ENCODE assay signal across 18 cellular contexts in the genomic region with DNA sequence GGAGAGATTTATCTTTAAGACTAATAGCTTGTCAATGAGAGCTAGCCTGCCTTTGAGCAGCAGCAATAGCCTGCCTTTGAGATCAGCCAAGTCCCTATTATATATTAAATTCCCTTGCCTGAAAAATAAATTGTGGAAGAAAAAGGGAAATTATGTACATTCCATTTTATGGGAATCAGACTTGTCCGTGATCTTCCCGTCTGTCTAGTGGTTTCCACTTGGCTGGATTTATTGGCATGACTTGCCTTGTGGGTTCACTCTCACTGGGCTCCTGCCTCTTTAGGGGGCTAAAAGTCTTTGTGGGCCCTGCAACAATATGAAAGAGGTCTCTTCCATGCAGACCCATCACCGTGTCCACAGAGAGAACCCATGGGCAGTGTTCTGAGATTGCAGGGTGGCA.
DNase-seq lines count a peak whose midpoint lies in the region; ATAC-seq and TF ChIP-seq lines count a peak whose summit lies in the region.
"Had no signal": no experiment of that assay in that cellular context is flagged by ENCODE, and none has a peak within 500 bp of the region (broad histone marks: within the 10 kb centered on the region; RNA-seq: fewer than 3 reads in every experiment).

No MANE protein-coding gene starts in this region.

- no peak overlapping the region for H2AFZ ChIP-seq in GM23338

- H3K27ac ChIP-seq in GM23338 (ENCODE audit: low read depth) = no peak overlapping the region
- H3K27ac ChIP-seq: RWPE1, SJCRH30 had no signal

- H3K36me3 Mint-ChIP-seq in GM23338 (ENCODE audit: low read depth) (no peaks in the 10 kb centered on the region), T-helper 17 cell (ENCODE audit: low read depth) (no peaks in the 10 kb centered on the region)
- peaks cover 10% of the 10 kb centered on the region for H3K36me3 Mint-ChIP-seq in stimulated activated effector memory CD8-positive, alpha-beta T cell treated with anti-CD3 and anti-CD28 coated beads, Interleukin-12 subunit alpha, Interleukin-12 subunit beta, amount 100 ng/mL, for 72 hours
- peaks cover 9% of the 10 kb centered on the region for H3K36me3 Mint-ChIP-seq in T-helper 2 cell treated with Interferon-gamma antibody and Interleukin-4, amounts not matched to agents 5 μg/mL and 100 μg/mL, for 36 hours (ENCODE audit: low read depth)
- H3K36me3 Mint-ChIP-seq: CD8-positive, alpha-beta T cell had no signal

- H3K27me3 ChIP-seq in GM23338 (ENCODE audit: insufficient read depth) = no peaks in the 10 kb centered on the region
- H3K27me3 ChIP-seq: SJCRH30 had no signal

- peak overlapping the region; percentile 29; the same call in 1 of the 2 replicates for H3K4me2 ChIP-seq in GM23338

- H4K20me1 ChIP-seq in GM23338 (replicated peaks; ENCODE audit: insufficient read depth) = no peaks in the 10 kb centered on the region

- H3K27ac Mint-ChIP-seq in GM23338 (no peak overlapping the region), T-helper 17 cell (peak overlapping the region; percentile 81)
- peak overlapping the region; percentile 33 for H3K27ac Mint-ChIP-seq in stimulated activated effector memory CD8-positive, alpha-beta T cell treated with anti-CD3 and anti-CD28 coated beads, Interleukin-12 subunit alpha, Interleukin-12 subunit beta, amount 100 ng/mL, for 72 hours
- H3K27ac Mint-ChIP-seq in T-helper 2 cell treated with Interferon-gamma antibody and Interleukin-4, amounts not matched to agents 5 μg/mL and 100 μg/mL, for 36 hours = no peak overlapping the region
- H3K27ac Mint-ChIP-seq: HFFc6 had no signal

- ATAC-seq in GM23338 (no peak), T-helper 17 cell (no peak), HG03439 (IDR thresholded peaks at IDR 0.05; ENCODE audit: unreplicated experiment) (no peak)
- ATAC-seq in stimulated activated effector memory CD8-positive, alpha-beta T cell treated with anti-CD3 and anti-CD28 coated beads, Interleukin-12 subunit alpha, Interleukin-12 subunit beta, amount 100 ng/mL, for 72 hours = no peak
- ATAC-seq: CD8-positive, alpha-beta T cell had no signal

- H3K9me2 ChIP-seq in GM23338 (ENCODE audit: insufficient read depth) = no peaks in the 10 kb centered on the region

- H3K4me1 Mint-ChIP-seq in GM23338 (peaks cover 15% of the 10 kb centered on the region), T-helper 17 cell (peaks cover 23% of the 10 kb centered on the region)
- peaks cover 13% of the 10 kb centered on the region for H3K4me1 Mint-ChIP-seq in stimulated activated effector memory CD8-positive, alpha-beta T cell treated with anti-CD3 and anti-CD28 coated beads, Interleukin-12 subunit alpha, Interleukin-12 subunit beta, amount 100 ng/mL, for 72 hours
- peaks cover 14% of the 10 kb centered on the region for H3K4me1 Mint-ChIP-seq in T-helper 2 cell treated with Interferon-gamma antibody and Interleukin-4, amounts not matched to agents 5 μg/mL and 100 μg/mL, for 36 hours (ENCODE audit: low read depth)

- H3K27me3 Mint-ChIP-seq in GM23338 (ENCODE audit: insufficient read depth, low read depth, poor library complexity) (peaks cover 6% of the 10 kb centered on the region), T-helper 17 cell (no peaks in the 10 kb centered on the region)
- H3K27me3 Mint-ChIP-seq in T-helper 2 cell treated with Interferon-gamma antibody and Interleukin-4, amounts not matched to agents 5 μg/mL and 100 μg/mL, for 36 hours (ENCODE audit: low read depth) = no peaks in the 10 kb centered on the region

- H3K4me3 Mint-ChIP-seq in GM23338 (no peak overlapping the region), T-helper 17 cell (no peak overlapping the region)
- H3K4me3 Mint-ChIP-seq in stimulated activated effector memory CD8-positive, alpha-beta T cell treated with anti-CD3 and anti-CD28 coated beads, Interleukin-12 subunit alpha, Interleukin-12 subunit beta, amount 100 ng/mL, for 72 hours = no peak overlapping the region
- no peak overlapping the region for H3K4me3 Mint-ChIP-seq in T-helper 2 cell treated with Interferon-gamma antibody and Interleukin-4, amounts not matched to agents 5 μg/mL and 100 μg/mL, for 36 hours
- H3K4me3 Mint-ChIP-seq: CD8-positive, alpha-beta T cell; HFFc6 had no signal

- H3K79me2 ChIP-seq in GM23338 (replicated peaks; ENCODE audit: insufficient read depth) = no peaks in the 10 kb centered on the region

- H3F3A ChIP-seq in GM23338 (replicated peaks; ENCODE audit: low read depth) = no peaks in the 10 kb centered on the region

- no peak overlapping the region for H3K4me3 ChIP-seq in GM23338
- H3K4me3 ChIP-seq: SJCRH30 had no signal

- DNase-seq in GM23338 (ENCODE audit: low spot score) (no peak), T-helper 17 cell (no peak), germinal center (ENCODE audit: low spot score) (peak; percentile 18), DMS53 (lab: John Stamatoyannopoulos, UW) (no peak)
- DNase-seq in stimulated activated effector memory CD8-positive, alpha-beta T cell treated with anti-CD3 and anti-CD28 coated beads, Interleukin-12 subunit alpha, Interleukin-12 subunit beta, amount 100 ng/mL, for 72 hours (ENCODE audit: low spot score in 2 of 2) = no peak
- no peak for DNase-seq in T-helper 2 cell treated with Interferon-gamma antibody and Interleukin-4, amounts not matched to agents 5 μg/mL and 100 μg/mL, for 36 hours (ENCODE audit: low spot score)
- DNase-seq: CD8-positive, alpha-beta T cell; GF-D8; HFFc6; Karpas-422; NCI-H1105 treated with DMSO at 0.1 percent for 48 hours; NCI-H187 treated with DMSO at 0.1 percent for 48 hours; NCI-H345; NK-92 treated with Interleukin-12 subunit alpha and Interleukin-12 subunit beta, amount 100 ng/mL, for 24 hours; OCI-M1; SJCRH30 had no signal

- no peaks in the 10 kb centered on the region for H3K9me3 ChIP-seq in T-helper 17 cell (ENCODE audit: control insufficient read depth, low read length, poor library complexity, severe bottlenecking)
- H3K9me3 ChIP-seq: SJCRH30 had no signal

- no peak for TF ChIP-seq CTCF in GM23338 (conservative IDR thresholded peaks at IDR 0.05; ENCODE audit: low read depth in 2 of 2)

- H3K36me3 ChIP-seq in GM23338 (ENCODE audit: insufficient read depth) = no peaks in the 10 kb centered on the region
- H3K36me3 ChIP-seq: SJCRH30 had no signal

- peaks cover 17% of the 10 kb centered on the region for H3K4me1 ChIP-seq in GM23338 (ENCODE audit: insufficient read depth)

- no peaks in the 10 kb centered on the region for H3K9me3 Mint-ChIP-seq in GM23338
- H3K9me3 Mint-ChIP-seq in stimulated activated effector memory CD8-positive, alpha-beta T cell treated with anti-CD3 and anti-CD28 coated beads, Interleukin-12 subunit alpha, Interleukin-12 subunit beta, amount 100 ng/mL, for 72 hours = no peaks in the 10 kb centered on the region
- no peaks in the 10 kb centered on the region for H3K9me3 Mint-ChIP-seq in T-helper 2 cell treated with Interferon-gamma antibody and Interleukin-4, amounts not matched to agents 5 μg/mL and 100 μg/mL, for 36 hours
- H3K9me3 Mint-ChIP-seq: CD8-positive, alpha-beta T cell; HFFc6 had no signal

TF ChIP-seq in GM23338, 12 proteins besides CTCF, POLR2A, EP300 and RAD21 (continues in another document):
- TF ChIP-seq ZNF331 (CRISPR knock-in tag; IDR thresholded peaks at IDR 0.05; ENCODE audit: low read depth) (no peak), EZH2 (IDR thresholded peaks at IDR 0.05; ENCODE audit: low read depth, unreplicated experiment) (no peak), EZH2phosphoT487 (IDR thresholded peaks at IDR 0.05; ENCODE audit: unreplicated experiment) (no peak), JUNB (IDR thresholded peaks at IDR 0.05; ENCODE audit: unreplicated experiment) (no peak), POLR2AphosphoS5 (IDR thresholded peaks at IDR 0.05; ENCODE audit: low read depth) (no peak)
- TF ChIP-seq, protein P1, sequence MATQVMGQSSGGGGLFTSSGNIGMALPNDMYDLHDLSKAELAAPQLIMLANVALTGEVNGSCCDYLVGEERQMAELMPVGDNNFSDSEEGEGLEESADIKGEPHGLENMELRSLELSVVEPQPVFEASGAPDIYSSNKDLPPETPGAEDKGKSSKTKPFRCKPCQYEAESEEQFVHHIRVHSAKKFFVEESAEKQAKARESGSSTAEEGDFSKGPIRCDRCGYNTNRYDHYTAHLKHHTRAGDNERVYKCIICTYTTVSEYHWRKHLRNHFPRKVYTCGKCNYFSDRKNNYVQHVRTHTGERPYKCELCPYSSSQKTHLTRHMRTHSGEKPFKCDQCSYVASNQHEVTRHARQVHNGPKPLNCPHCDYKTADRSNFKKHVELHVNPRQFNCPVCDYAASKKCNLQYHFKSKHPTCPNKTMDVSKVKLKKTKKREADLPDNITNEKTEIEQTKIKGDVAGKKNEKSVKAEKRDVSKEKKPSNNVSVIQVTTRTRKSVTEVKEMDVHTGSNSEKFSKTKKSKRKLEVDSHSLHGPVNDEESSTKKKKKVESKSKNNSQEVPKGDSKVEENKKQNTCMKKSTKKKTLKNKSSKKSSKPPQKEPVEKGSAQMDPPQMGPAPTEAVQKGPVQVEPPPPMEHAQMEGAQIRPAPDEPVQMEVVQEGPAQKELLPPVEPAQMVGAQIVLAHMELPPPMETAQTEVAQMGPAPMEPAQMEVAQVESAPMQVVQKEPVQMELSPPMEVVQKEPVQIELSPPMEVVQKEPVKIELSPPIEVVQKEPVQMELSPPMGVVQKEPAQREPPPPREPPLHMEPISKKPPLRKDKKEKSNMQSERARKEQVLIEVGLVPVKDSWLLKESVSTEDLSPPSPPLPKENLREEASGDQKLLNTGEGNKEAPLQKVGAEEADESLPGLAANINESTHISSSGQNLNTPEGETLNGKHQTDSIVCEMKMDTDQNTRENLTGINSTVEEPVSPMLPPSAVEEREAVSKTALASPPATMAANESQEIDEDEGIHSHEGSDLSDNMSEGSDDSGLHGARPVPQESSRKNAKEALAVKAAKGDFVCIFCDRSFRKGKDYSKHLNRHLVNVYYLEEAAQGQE (IDR thresholded peaks at IDR 0.05; ENCODE audit: unreplicated experiment) = no peak

Comparison
In these comparisons a context has a peak if more than half of its experiments do, and no peak if none do; other contexts are left out.
1. H3K27ac Mint-ChIP-seq: peak in T-helper 17 cell (single experiment) and stimulated activated effector memory CD8-positive, alpha-beta T cell treated with anti-CD3 and anti-CD28 coated beads, Interleukin-12 subunit alpha, Interleukin-12 subunit beta, amount 100 ng/mL, for 72 hours (single experiment); none in GM23338 (single experiment) and T-helper 2 cell treated with Interferon-gamma antibody and Interleukin-4, amounts not matched to agents 5 μg/mL and 100 μg/mL, for 36 hours (single experiment).